ENCODE assay signal across 18 cellular contexts in genomic region chr5:149161026-149161687, GRCh38. TPM values are rescaled to one million over a fixed set of nuclear protein-coding genes. Genes with fewer than 3 reads are reported as not detected.
A peak's percentile ranks its signal among the peaks of the same experiment; 100 is the strongest.
DNase-seq lines count a peak whose midpoint lies in the region; ATAC-seq and TF ChIP-seq lines count a peak whose summit lies in the region.
"Had no signal": no experiment of that assay in that cellular context is flagged by ENCODE, and none has a peak within 500 bp of the region (broad histone marks: within the 10 kb centered on the region; RNA-seq: fewer than 3 reads in every experiment).

No MANE protein-coding gene starts in this region.

- H3K9ac ChIP-seq in PC-3 (ENCODE audit: low read length): no peak overlapping the region

- peaks cover 30% of the 10 kb centered on the region for H3K4me1 ChIP-seq in PC-3 (ENCODE audit: insufficient read depth, low read length)
- H3K4me1 ChIP-seq in mucosa of descending colon (ENCODE audit: low read depth): no peaks in the 10 kb centered on the region
- no peaks in the 10 kb centered on the region for H3K4me1 ChIP-seq in effector memory CD4-positive, alpha-beta T cell (ENCODE audit: control insufficient read depth, insufficient read depth, low read length, poor library complexity, severe bottlenecking)

- intact Hi-C loops in PC-3 (cut with micrococcal nuclease) (no loop called here), left ventricle myocardium superior (cut with micrococcal nuclease) (no loop called here), mucosa of descending colon (cut with DNase I, micrococcal nuclease) (no loop called here)

- no peak for DNase-seq in PC-3
- no peak for DNase-seq in left ventricle myocardium superior
- DNase-seq in mucosa of descending colon: no peak
- DNase-seq in COLO829 (ENCODE audit: low spot score): no peak
- DNase-seq in stimulated activated CD4-positive, alpha-beta T cell treated with anti-CD3 and anti-CD28 coated beads, Interleukin-4, amount 100 ng/mL, for 4 hours: no peak
- no peak for DNase-seq in effector memory CD4-positive, alpha-beta T cell
- DNase-seq: ACHN; CD4-positive, alpha-beta T cell; HCEC 1CT; naive thymus-derived CD8-positive, alpha-beta T cell; NCI-H187 treated with DMSO at 0.1 percent for 48 hours; stimulated activated naive CD4-positive, alpha-beta T cell; T-helper 17 cell had no signal

- peaks cover 53% of the 10 kb centered on the region for H3K79me2 ChIP-seq in PC-3 (ENCODE audit: low read length)

- H3K4me2 ChIP-seq in PC-3 (ENCODE audit: low read length): peak overlapping the region; percentile 47

- no peaks in the 10 kb centered on the region for H3K27me3 ChIP-seq in PC-3 (ENCODE audit: low read length)
- H3K27me3 ChIP-seq in effector memory CD4-positive, alpha-beta T cell (replicated peaks; ENCODE audit: control insufficient read depth, insufficient read depth, low read length, poor library complexity, severe bottlenecking): no peaks in the 10 kb centered on the region

- H3K27ac ChIP-seq in 22Rv1 (peak overlapping the region; percentile 76), PC-3 (ENCODE audit: low read length) (peak overlapping the region; percentile 72)
- no peak overlapping the region for H3K27ac ChIP-seq in effector memory CD4-positive, alpha-beta T cell (ENCODE audit: insufficient read depth, low read length, poor library complexity, severe bottlenecking)
- H3K27ac ChIP-seq: prostate gland had no signal

- TF ChIP-seq CTCF in 22Rv1 (IDR thresholded peaks at IDR 0.05) (no peak), PC-3 (conservative IDR thresholded peaks at IDR 0.05; ENCODE audit: low read depth, low read length) (no peak), mucosa of descending colon (IDR thresholded peaks at IDR 0.05) (no peak)

- H3K9me2 ChIP-seq in PC-3 (replicated peaks; ENCODE audit: low read length): no peaks in the 10 kb centered on the region

- H4K20me1 ChIP-seq in PC-3 (ENCODE audit: low read length): no peaks in the 10 kb centered on the region

- POLR2A ChIA-PET in PC-3 (lab: Charles Lee; ENCODE audit: unreplicated experiment): interaction anchor here (0.6 kb wide), 1 partner anchor 108 kb away, joined by 5 read pairs; no protein-coding TSS in a partner anchor

- peaks cover 4% of the 10 kb centered on the region for H3F3A ChIP-seq in PC-3 (ENCODE audit: low read length, unreplicated experiment)

- no peaks in the 10 kb centered on the region for H3K9me3 ChIP-seq in PC-3 (ENCODE audit: low read length)
- H3K9me3 ChIP-seq in mucosa of descending colon: no peaks in the 10 kb centered on the region
- no peaks in the 10 kb centered on the region for H3K9me3 ChIP-seq in effector memory CD4-positive, alpha-beta T cell (ENCODE audit: control insufficient read depth, low read length)
- H3K9me3 ChIP-seq: prostate gland had no signal

- H3K4me3 ChIP-seq in PC-3 (ENCODE audit: low read length): no peak overlapping the region
- H3K4me3 ChIP-seq in mucosa of descending colon: no peak overlapping the region
- no peak overlapping the region for H3K4me3 ChIP-seq in effector memory CD4-positive, alpha-beta T cell (ENCODE audit: insufficient read depth, low read depth, low read length, poor library complexity, severe bottlenecking)
- H3K4me3 ChIP-seq: prostate gland had no signal

- H2AFZ ChIP-seq in PC-3 (ENCODE audit: low read length): no peak overlapping the region

- no peak for ATAC-seq in PC-3
- ATAC-seq in left ventricle myocardium superior: peak; percentile 6
- peak; percentile 57 for ATAC-seq in mucosa of descending colon
- ATAC-seq in GM21576 (IDR thresholded peaks at IDR 0.05; ENCODE audit: unreplicated experiment): no peak
- ATAC-seq: activated CD4-positive, CD25-positive, alpha-beta regulatory T cell treated with anti-CD3 and anti-CD28 coated beads, Interleukin-2, amount 50 U/mL, for 24 hours; naive thymus-derived CD8-positive, alpha-beta T cell; T-helper 17 cell had no signal

- CTCF ChIA-PET in PC-3 (lab: Charles Lee): no interaction called here

- BruUV-seq in PC-3 (replicated peaks; lab: Mats Ljungman, UMichigan): no TSS peak

- H3K36me3 ChIP-seq in PC-3 (ENCODE audit: low read depth, low read length) (no peaks in the 10 kb centered on the region), mucosa of descending colon (ENCODE audit: low read depth) (no peaks in the 10 kb centered on the region)
- H3K36me3 ChIP-seq in effector memory CD4-positive, alpha-beta T cell (ENCODE audit: control insufficient read depth, insufficient read depth, low read length): no peaks in the 10 kb centered on the region
- H3K36me3 ChIP-seq: prostate gland had no signal

RNA-seq across cellular contexts. Expression of gene ABLIM3, which starts 19.9 kb away (rescaled TPM):
- total RNA-seq in PC-3 (2014; rRNA removed) (43.6 and 48.0 TPM in 2 replicates), left ventricle myocardium superior (130 TPM), mucosa of descending colon (10 to 100 TPM in 1 of 3 donors, 1 to 10 TPM in 2; 4.1 to 12.4 (median 7.4) TPM)
- total RNA-seq: activated CD8-positive, alpha-beta memory T cell treated with anti-CD3 and anti-CD28 coated beads for 36 hours; CD4-positive, alpha-beta T cell; naive thymus-derived CD8-positive, alpha-beta T cell had no signal

Comparison
In these comparisons a context has a peak if more than half of its experiments do, and no peak if none do; other contexts are left out.
1. ATAC-seq: peak in left ventricle myocardium superior (single experiment) and mucosa of descending colon (single experiment); none in PC-3 (single experiment) and GM21576 (single experiment).